In genomic region chr5:1805326-1805725, GRCh38 we compare ENCODE assay signal across 31 cellular contexts.
"Had no signal": no experiment of that assay in that cellular context is flagged by ENCODE, and none has a peak within 500 bp of the region (broad histone marks: within the 10 kb centered on the region; RNA-seq: fewer than 3 reads in every experiment).

No MANE protein-coding gene starts in this region.

- H3K27me3 Mint-ChIP-seq: activated CD4-positive, alpha-beta memory T cell treated with anti-CD3 and anti-CD28 coated beads, Interleukin-2, amount 10 ng/mL, durations not matched to agents 7 days and 5 days; activated CD8-positive, alpha-beta memory T cell treated with anti-CD3 and anti-CD28 coated beads, Interleukin-2, amount 10 ng/mL, durations not matched to agents 7 days and 5 days had no signal

- FAIRE-seq: astrocyte, RCC 7860 had no signal

- H3K27ac Mint-ChIP-seq: activated CD4-positive, alpha-beta memory T cell treated with anti-CD3 and anti-CD28 coated beads, Interleukin-2, amount 10 ng/mL, durations not matched to agents 7 days and 5 days; activated CD8-positive, alpha-beta memory T cell treated with anti-CD3 and anti-CD28 coated beads, Interleukin-2, amount 10 ng/mL, durations not matched to agents 7 days and 5 days had no signal

- DNase-seq: activated CD4-positive, alpha-beta memory T cell treated with anti-CD3 and anti-CD28 coated beads, Interleukin-2, amount 10 ng/mL, durations not matched to agents 7 days and 5 days; activated CD4-positive, alpha-beta T cell treated with anti-CD3 and anti-CD28 coated beads for 1 hour; activated CD4-positive, alpha-beta T cell treated with anti-CD3 and anti-CD28 coated beads for 48 hours; activated CD4-positive, CD25-positive, alpha-beta regulatory T cell; activated CD8-positive, alpha-beta memory T cell treated with anti-CD3 and anti-CD28 coated beads for 24 hours; activated CD8-positive, alpha-beta memory T cell treated with anti-CD3 and anti-CD28 coated beads, Interleukin-2, amount 10 ng/mL, durations not matched to agents 7 days and 5 days; activated CD8-positive, alpha-beta memory T cell treated with anti-CD3 and anti-CD28 coated beads, Interleukin-2, amount 50 U/mL, for 48 hours; activated gamma-delta T cell; activated naive CD4-positive, alpha-beta T cell treated with Interleukin-2 at 50 U/mL for 16 hours; activated T-cell treated with anti-CD3 and anti-CD28 coated beads, Interleukin-2, amount 50 U/mL, for 48 hours; adrenal gland; body of pancreas; MM.1S; MV-4-11; NCI-H1092; NCI-H1436 treated with DMSO at 0.1 percent for 48 hours; NCI-H1694 treated with DMSO at 0.1 percent for 48 hours; NCI-H2029; NCI-H510A; NCI-H526; NCI-H748 treated with DMSO at 0.1 percent for 48 hours; PC-9; Right ventricle myocardium superior; SW 1271; T-helper 1 cell; T-helper 2 cell; T-helper 9 cell; WERI-Rb-1 had no signal

- ATAC-seq: activated CD8-positive, alpha-beta memory T cell treated with anti-CD3 and anti-CD28 coated beads, Interleukin-2, amount 10 ng/mL, durations not matched to agents 7 days and 5 days; activated naive CD4-positive, alpha-beta T cell treated with anti-CD3 and anti-CD28 coated beads, Interleukin-2, amount 50 U/mL, for 72 hours; body of pancreas had no signal

- H3K4me3 Mint-ChIP-seq: activated CD4-positive, alpha-beta memory T cell treated with anti-CD3 and anti-CD28 coated beads, Interleukin-2, amount 10 ng/mL, durations not matched to agents 7 days and 5 days; activated CD8-positive, alpha-beta memory T cell treated with anti-CD3 and anti-CD28 coated beads, Interleukin-2, amount 10 ng/mL, durations not matched to agents 7 days and 5 days had no signal

- H3K9me3 Mint-ChIP-seq: activated CD4-positive, alpha-beta memory T cell treated with anti-CD3 and anti-CD28 coated beads, Interleukin-2, amount 10 ng/mL, durations not matched to agents 7 days and 5 days; activated naive CD4-positive, alpha-beta T cell treated with anti-CD3 and anti-CD28 coated beads, Interleukin-2, amount 50 U/mL, for 72 hours had no signal
